1 cellular context compared by ENCODE assay signal in genomic region chr13:67048793-67049150, GRCh38.
TF ChIP-seq lines count a peak whose summit lies in the region.

No MANE protein-coding gene starts in this region.

TF ChIP-seq in H1, 55 proteins besides CTCF, POLR2A, EP300 and RAD21:
- no peak for TF ChIP-seq ASH2L (IDR thresholded peaks at IDR 0.05; ENCODE audit: low read length)
- no peak for TF ChIP-seq TAF7 (optimal IDR thresholded peaks at IDR 0.05; ENCODE audit: borderline replicate concordance, low read depth, low read length)
